ENCODE assay signal across 1 cellular context in genomic region chr16:31385680-31386079, GRCh38.
TF ChIP-seq lines count a peak whose summit lies in the region.

No MANE protein-coding gene starts in this region.

TF ChIP-seq in liver, 16 proteins besides CTCF, POLR2A, EP300 and RAD21 (continued from another document):
- no peak for TF ChIP-seq ATF3 (IDR thresholded peaks at IDR 0.05)
